ENCODE assay signal across 8 cellular contexts in the genomic region with DNA sequence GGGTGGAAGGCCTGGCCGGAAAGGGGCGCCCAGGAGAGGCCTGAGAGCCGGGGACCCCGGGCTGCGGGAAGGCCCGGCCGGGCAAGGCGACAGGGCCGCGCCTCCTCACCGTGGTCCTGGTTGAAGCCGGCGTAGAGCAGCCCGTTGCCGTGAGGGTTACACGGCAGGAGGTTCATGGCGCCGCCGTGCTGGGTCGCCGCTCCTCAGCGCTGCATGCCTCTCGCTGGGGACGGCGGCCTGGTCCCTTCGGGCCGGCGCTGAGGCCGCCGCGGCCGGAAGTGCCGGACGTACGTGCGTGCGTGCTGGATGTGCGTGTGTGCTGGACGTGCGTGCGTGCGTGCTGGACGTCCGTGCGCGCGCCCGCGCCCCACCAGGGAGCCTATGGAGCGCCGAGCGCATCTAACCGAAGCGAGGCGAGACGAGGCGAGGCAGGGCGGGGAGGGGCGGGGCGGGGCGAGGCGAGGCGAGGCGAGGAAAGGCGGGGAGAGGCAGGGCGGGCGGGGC. TPM values are rescaled to one million over a fixed set of nuclear protein-coding genes. Genes with fewer than 3 reads are reported as not detected.
DNase-seq lines count a peak whose midpoint lies in the region; ATAC-seq and TF ChIP-seq lines count a peak whose summit lies in the region.

A gene (minus strand): TSS at position 280 of the 504 bp plus-strand sequence. CDS start 104 bp downstream, at position 176.

- no peak within 1 kb of the TSS for H2BK15ac ChIP-seq in H9 (ENCODE audit: low read depth, low read length)

- H3K79me2 ChIP-seq in H9 (ENCODE audit: insufficient read depth, low read length) (peaks cover 27% of the 10 kb centered on the region; the same call in 1 of the 2 replicates), MM.1S (ENCODE audit: low read length) (peaks cover 49% of the 10 kb centered on the region), neural cell (replicated peaks; ENCODE audit: insufficient read depth, low read length) (peaks cover 43% of the 10 kb centered on the region)

- no peak within 1 kb of the TSS for H2BK20ac ChIP-seq in H9 (ENCODE audit: low read depth, low read length, poor library complexity, severe bottlenecking)

- peaks cover 2 to 14% (median 13%) of the 10 kb centered on the region in 3 experiments; a peak in 5 of 7 replicates for H3K36me3 Mint-ChIP-seq in H9 (ENCODE audit: insufficient read depth in 1 of 3, low read depth in 3 of 3)

- no peak within 1 kb of the TSS for H3K56ac ChIP-seq in H9 (ENCODE audit: insufficient read length, low read depth, low read length)

- H3K79me1 ChIP-seq in H9 (ENCODE audit: insufficient read depth, low read depth, low read length, poor library complexity, severe bottlenecking): peaks cover 13% of the 10 kb centered on the region

- peaks cover 8% of the 10 kb centered on the region for H3K27me3 Mint-ChIP-seq in H9 (ENCODE audit: low read depth)
- H3K27me3 Mint-ChIP-seq in stimulated activated naive CD8-positive, alpha-beta T cell treated with anti-CD3 and anti-CD28 coated beads, Interleukin-15, amount 100 ng/mL, for 72 hours: no peaks in the 10 kb centered on the region

- no peaks in the 10 kb centered on the region for H3K27me3 ChIP-seq in H9 (ENCODE audit: insufficient read depth, low read length)
- H3K27me3 ChIP-seq in MM.1S (replicated peaks; ENCODE audit: insufficient read depth, low read length): no peaks in the 10 kb centered on the region
- no peaks in the 10 kb centered on the region for H3K27me3 ChIP-seq in neural cell (ENCODE audit: insufficient read depth, low read depth, low read length)

- peak within 1 kb of the TSS; percentile 92 for H3K14ac ChIP-seq in H9 (ENCODE audit: insufficient read depth, low read length)

- no peak within 1 kb of the TSS for H2BK5ac ChIP-seq in H9 (ENCODE audit: insufficient read length, low read length)

- H3K4me3 ChIP-seq in MM.1S (ENCODE audit: low read length) (peak within 1 kb of the TSS; percentile 90), fibroblast of villous mesenchyme (ENCODE audit: low read depth, low read length) (peak within 1 kb of the TSS; percentile 90), neural cell (ENCODE audit: low read length) (peak within 1 kb of the TSS; percentile 97)

- H3K9ac ChIP-seq in H9 (ENCODE audit: extremely low read depth, insufficient read length, low read length) (peak within 1 kb of the TSS; percentile 89), MM.1S (ENCODE audit: low read length) (peak within 1 kb of the TSS; percentile 92), neural cell (ENCODE audit: low read length) (peak within 1 kb of the TSS; percentile 88)

- H2AFZ ChIP-seq in H9 (ENCODE audit: low read length) (no peak within 1 kb of the TSS), MM.1S (ENCODE audit: low read length) (peak within 1 kb of the TSS; percentile 54), neural cell (ENCODE audit: low read depth, low read length) (peak within 1 kb of the TSS; percentile 60)

- H3K23ac ChIP-seq in H9 (ENCODE audit: insufficient read length, low read depth, low read length): no peak within 1 kb of the TSS

- H3K18ac ChIP-seq in H9 (ENCODE audit: insufficient read length, low read depth, low read length): peak within 1 kb of the TSS; percentile 91

- H3K4me2 ChIP-seq in H9 (ENCODE audit: insufficient read depth, insufficient read length, low read length): peak within 1 kb of the TSS; percentile 92
- peak within 1 kb of the TSS; percentile 98 for H3K4me2 ChIP-seq in MM.1S (ENCODE audit: low read depth, low read length)
- peak within 1 kb of the TSS; percentile 93 for H3K4me2 ChIP-seq in neural cell (ENCODE audit: low read length)

- DNase-seq in EH (ENCODE audit: low read depth) (peak; percentile 97), H9 (peak; percentile 99), MM.1S (peak; percentile 97), SIG-M5 (lab: John Stamatoyannopoulos, UW) (peak; percentile 62), activated gamma-delta T cell (lab: John Stamatoyannopoulos, UW) (peak; percentile 83), fibroblast of villous mesenchyme (ENCODE audit: low read depth) (peak; percentile 99)
- DNase-seq in stimulated activated naive CD8-positive, alpha-beta T cell treated with anti-CD3 and anti-CD28 coated beads, Interleukin-15, amount 100 ng/mL, for 72 hours: peak; percentile 91 to 92

- H2BK120ac ChIP-seq in H9 (ENCODE audit: low read depth, low read length, poor library complexity, severe bottlenecking): no peak within 1 kb of the TSS

- H3K9me2 ChIP-seq in MM.1S (replicated peaks; ENCODE audit: insufficient read depth, low read length) (no peaks in the 10 kb centered on the region), neural cell (ENCODE audit: insufficient read depth, low read length) (no peaks in the 10 kb centered on the region)

- no peaks in the 10 kb centered on the region for H3K36me3 ChIP-seq in MM.1S (replicated peaks; ENCODE audit: insufficient read depth, low read length)
- H3K36me3 ChIP-seq in neural cell (ENCODE audit: insufficient read depth, low read length): no peaks in the 10 kb centered on the region

- H3K9me3 Mint-ChIP-seq in H9: no peaks in the 10 kb centered on the region
- H3K9me3 Mint-ChIP-seq in stimulated activated naive CD8-positive, alpha-beta T cell treated with anti-CD3 and anti-CD28 coated beads, Interleukin-15, amount 100 ng/mL, for 72 hours: no peaks in the 10 kb centered on the region

- no peak within 1 kb of the TSS for H4K91ac ChIP-seq in H9 (ENCODE audit: insufficient read length, low read depth, low read length)

- peak; percentile 34 for TF ChIP-seq RAD21 in neural cell (conservative IDR thresholded peaks at IDR 0.05)

- no peak within 1 kb of the TSS for H4K5ac ChIP-seq in H9 (ENCODE audit: insufficient read length, low read depth, low read length)

- H3K4me1 Mint-ChIP-seq in H9: peaks cover 7 to 23% of the 10 kb centered on the region in 2 experiments
- peaks cover 39% of the 10 kb centered on the region for H3K4me1 Mint-ChIP-seq in stimulated activated naive CD8-positive, alpha-beta T cell treated with anti-CD3 and anti-CD28 coated beads, Interleukin-15, amount 100 ng/mL, for 72 hours

- H3T11ph ChIP-seq in H9 (ENCODE audit: low read length): no peak within 1 kb of the TSS

- TF ChIP-seq CTCF in H9 (conservative IDR thresholded peaks at IDR 0.05): no peak
- no peak for TF ChIP-seq CTCF in MM.1S (IDR thresholded peaks at IDR 0.05; ENCODE audit: low read length)
- no peak for TF ChIP-seq CTCF in fibroblast of villous mesenchyme (IDR thresholded peaks at IDR 0.05; ENCODE audit: insufficient read depth, low read depth, low read length)
- no peak for TF ChIP-seq CTCF in neural cell (IDR thresholded peaks at IDR 0.05; ENCODE audit: poor library complexity, severe bottlenecking)

- H2AK5ac ChIP-seq in H9 (ENCODE audit: insufficient read length, low read length): no peak within 1 kb of the TSS

- ATAC-seq in stimulated activated naive CD8-positive, alpha-beta T cell treated with anti-CD3 and anti-CD28 coated beads, Interleukin-15, amount 100 ng/mL, for 72 hours: peak; percentile 97

- peak within 1 kb of the TSS; percentile 83 to 90 for H3K4me3 Mint-ChIP-seq in H9
- peak within 1 kb of the TSS; percentile 87 to 92 for H3K4me3 Mint-ChIP-seq in stimulated activated naive CD8-positive, alpha-beta T cell treated with anti-CD3 and anti-CD28 coated beads, Interleukin-15, amount 100 ng/mL, for 72 hours

- H3K27ac ChIP-seq in H9 (ENCODE audit: insufficient read length, low read depth, low read length): no peak within 1 kb of the TSS
- H3K27ac ChIP-seq in MM.1S (ENCODE audit: low read length): peak within 1 kb of the TSS; percentile 86
- H3K27ac ChIP-seq in neural cell (ENCODE audit: low read length): peak within 1 kb of the TSS; percentile 79

- H3K27ac Mint-ChIP-seq in H9: peak within 1 kb of the TSS; percentile 28 to 91 (median 73); a peak in 5 of 7 replicates
- peak within 1 kb of the TSS; percentile 90 to 93 for H3K27ac Mint-ChIP-seq in stimulated activated naive CD8-positive, alpha-beta T cell treated with anti-CD3 and anti-CD28 coated beads, Interleukin-15, amount 100 ng/mL, for 72 hours

- WGBS in H9 (ENCODE audit: extremely low coverage, insufficient read length, low lambda C conversion rate): no CpG with 5 or more reads among the region's 67 CpGs

- no peaks in the 10 kb centered on the region for H4K20me1 ChIP-seq in H9 (ENCODE audit: control insufficient read depth, insufficient read depth, insufficient read length)
- H4K20me1 ChIP-seq in MM.1S (ENCODE audit: insufficient read depth, low read length): peaks cover 5% of the 10 kb centered on the region; the same call in 1 of the 2 replicates
- H4K20me1 ChIP-seq in neural cell (ENCODE audit: insufficient read depth): peaks cover 4% of the 10 kb centered on the region

- peak; percentile 51 for TF ChIP-seq EP300 in neural cell (conservative IDR thresholded peaks at IDR 0.05; ENCODE audit: poor library complexity, severe bottlenecking)

- H3F3A ChIP-seq in MM.1S (ENCODE audit: insufficient read depth, low read length) (0 out of 2 replicates have a peak, but pooled peaks cover 5% of the 10 kb centered on the region), neural cell (ENCODE audit: insufficient read depth, low read length, poor library complexity, severe bottlenecking) (no peaks in the 10 kb centered on the region)

- H3K4me1 ChIP-seq in H9 (ENCODE audit: insufficient read depth, low read length): no peaks in the 10 kb centered on the region; the same call in 1 of the 2 replicates
- no peaks in the 10 kb centered on the region for H3K4me1 ChIP-seq in MM.1S (ENCODE audit: low read length)

- H3K9me3 ChIP-seq in H9 (ENCODE audit: control insufficient read depth, low read depth, low read length): no peaks in the 10 kb centered on the region
- no peaks in the 10 kb centered on the region for H3K9me3 ChIP-seq in MM.1S (replicated peaks; ENCODE audit: insufficient read depth, low read length)
- no peaks in the 10 kb centered on the region for H3K9me3 ChIP-seq in neural cell (ENCODE audit: low read length)

- H3K23me2 ChIP-seq in H9 (ENCODE audit: insufficient read length, low read depth, low read length, poor library complexity, severe bottlenecking): peaks cover 8% of the 10 kb centered on the region

- no peak within 1 kb of the TSS for H3K4ac ChIP-seq in H9 (ENCODE audit: low read depth, low read length)

- no peak within 1 kb of the TSS for H2BK12ac ChIP-seq in H9 (ENCODE audit: insufficient read length, low read depth, low read length)

- no peak within 1 kb of the TSS for H4K8ac ChIP-seq in H9 (replicated peaks; ENCODE audit: insufficient read length, low read depth, low read length)

TF ChIP-seq in neural cell, 6 proteins besides CTCF, POLR2A, EP300 and RAD21 (continues in another document):
- TF ChIP-seq TAF1 (IDR thresholded peaks at IDR 0.05; ENCODE audit: low read depth) (no peak), POLR2AphosphoS5 (IDR thresholded peaks at IDR 0.05) (peak; percentile 92), EZH2 (IDR thresholded peaks at IDR 0.05; ENCODE audit: borderline replicate concordance, insufficient read depth, low read length, poor library complexity, severe bottlenecking) (no peak), SMC3 (conservative IDR thresholded peaks at IDR 0.05; ENCODE audit: poor library complexity) (peak; percentile 34)

RNA-seq across cellular contexts. Expression of the gene that starts here (rescaled TPM):
- total RNA-seq in H9 (2021) (105 and 110 TPM in 2 replicates), fibroblast of villous mesenchyme (62.5 and 70.8 TPM in 2 replicates)
- polyA plus RNA-seq in neural cell: 131 and 137 TPM in 2 replicates
- polyA minus RNA-seq in neural cell: 77.9 and 84.2 TPM in 2 replicates
